Comparison of ENCODE assay signal across 8 cellular contexts in genomic region chr13:52599853-52600603, GRCh38. TPM values are rescaled to one million over a fixed set of nuclear protein-coding genes. Genes with fewer than 3 reads are reported as not detected.
A peak's percentile ranks its signal among the peaks of the same experiment; 100 is the strongest.
DNase-seq lines count a peak whose midpoint lies in the region; ATAC-seq and TF ChIP-seq lines count a peak whose summit lies in the region.

No MANE protein-coding gene starts in this region.

- peak overlapping the region; percentile 62 to 70 for H3K9ac ChIP-seq in colonic mucosa (ENCODE audit: low read depth in 2 of 2, low read length in 2 of 2)

- intact Hi-C loops in colonic mucosa (cut with DNase I), result no loop called here
- intact Hi-C loops in right lobe of liver (cut with DNase I), result no loop called here
- intact Hi-C loops in thyroid gland (cut with DNase I), result no loop called here

- no peaks in the 10 kb centered on the region for H3K4me1 ChIP-seq in colonic mucosa
- H3K4me1 ChIP-seq in right lobe of liver, result peaks cover 0 to 12% (median 0%) of the 10 kb centered on the region in 4 donors
- H3K4me1 ChIP-seq in thyroid gland, result peaks cover 0 to 7% of the 10 kb centered on the region in 2 donors

- peak; percentile 6 for DNase-seq in stimulated activated CD4-positive, alpha-beta T cell treated with anti-CD3 and anti-CD28 coated beads, Interleukin-1b, Interleukin-23, amount 100 ng/mL, for 48 hours
- no peak for DNase-seq in stimulated activated CD4-positive, alpha-beta T cell treated with anti-CD3 and anti-CD28 coated beads, Interleukin-2, amount 100 ng/mL, for 48 hours
- DNase-seq in NOMO-1 treated with dmso at 0.1 percent for 144 hours (lab: John Stamatoyannopoulos, UW; ENCODE audit: unreplicated experiment) (peak; percentile 20), colonic mucosa (peak; percentile 36), right lobe of liver (peak in 1 of 3 donors; percentile 25), thyroid gland (peak; percentile 41 to 46)
- DNase-seq in central memory CD4-positive, alpha-beta T cell, result no peak

- H3K27me3 ChIP-seq in colonic mucosa (no peaks in the 10 kb centered on the region), right lobe of liver (no peaks in the 10 kb centered on the region), thyroid gland (no peaks in the 10 kb centered on the region)

- 0% methylated on average over 3 of the region's 73 CpGs for WGBS in right lobe of liver (ENCODE audit: insufficient coverage, low coverage, low lambda C conversion rate, missing lambda C conversion rate)
- WGBS in thyroid gland, 2 donors, result 1% methylated on average over 24 to 28 of the region's 73 CpGs

- no peak overlapping the region for H3K27ac ChIP-seq in colonic mucosa
- H3K27ac ChIP-seq in right lobe of liver, result peak overlapping the region; percentile 24 to 34 (median 26)
- peak overlapping the region; percentile 70 to 82 (median 77) for H3K27ac ChIP-seq in thyroid gland

- TF ChIP-seq CTCF in colonic mucosa (IDR thresholded peaks at IDR 0.05) (no peak), right lobe of liver (IDR thresholded peaks at IDR 0.05) (no peak), thyroid gland (IDR thresholded peaks at IDR 0.05) (no peak)

- H3K4me3 ChIP-seq in colonic mucosa, result peak overlapping the region; percentile 53
- H3K4me3 ChIP-seq in right lobe of liver, result peak overlapping the region; percentile 25 to 50 (median 46)
- H3K4me3 ChIP-seq in thyroid gland (replicated peaks in 1 of 3), result peak overlapping the region; percentile 72 to 80 (median 79)

- H3K36me3 ChIP-seq in colonic mucosa (no peaks in the 10 kb centered on the region), right lobe of liver (no peaks in the 10 kb centered on the region), thyroid gland (no peaks in the 10 kb centered on the region)

- TF ChIP-seq POLR2A in right lobe of liver (IDR thresholded peaks at IDR 0.05) (no peak), thyroid gland (IDR thresholded peaks at IDR 0.05) (peak in 1 of 2 donors; percentile 21)

- peak; percentile 86 for ATAC-seq in HG02840 (IDR thresholded peaks at IDR 0.05; ENCODE audit: low FRiP score, unreplicated experiment)
- ATAC-seq in right lobe of liver, result peak; percentile 14 to 58 (median 44)

- H3K9me3 ChIP-seq in colonic mucosa (no peaks in the 10 kb centered on the region), right lobe of liver (no peaks in the 10 kb centered on the region), thyroid gland (no peaks in the 10 kb centered on the region)

RNA-seq across cellular contexts. Expression of gene HNRNPA1L2, which starts 42.2 kb away (rescaled TPM):
- total RNA-seq in colonic mucosa (1 to 10 TPM; 2.5 to 2.7 TPM), right lobe of liver (1 to 10 TPM in 5 of 6 experiments, under 1 TPM in 1; 0.31 to 1.9 (median 1.2) TPM), thyroid gland (1 to 10 TPM; 4.4 to 9.7 (median 5.6) TPM)

RNA-seq across cellular contexts. Expression of gene SUGT1, which starts 52.6 kb away (rescaled TPM):
- 10 to 100 TPM; 45.5 to 60.5 TPM for total RNA-seq in colonic mucosa
- 10 to 100 TPM; 15.4 to 29.3 (median 23.9) TPM for total RNA-seq in right lobe of liver
- 10 to 100 TPM; 33.6 to 50.4 (median 43.1) TPM for total RNA-seq in thyroid gland

Comparison
In these comparisons a context has a peak if more than half of its experiments do, and no peak if none do; other contexts are left out.
1. DNase-seq: peak in stimulated activated CD4-positive, alpha-beta T cell treated with anti-CD3 and anti-CD28 coated beads, Interleukin-1b, Interleukin-23, amount 100 ng/mL, for 48 hours (single experiment), NOMO-1 treated with dmso at 0.1 percent for 144 hours (single experiment), colonic mucosa (single experiment) and thyroid gland (2 of 2); none in stimulated activated CD4-positive, alpha-beta T cell treated with anti-CD3 and anti-CD28 coated beads, Interleukin-2, amount 100 ng/mL, for 48 hours (0 of 2) and central memory CD4-positive, alpha-beta T cell (single experiment).
2. Peak in every context shown above with its lines, with median percentiles within 50 percentile points of each other: H3K4me3 ChIP-seq.